ENCODE assay signal across 28 cellular contexts in the genomic region with DNA sequence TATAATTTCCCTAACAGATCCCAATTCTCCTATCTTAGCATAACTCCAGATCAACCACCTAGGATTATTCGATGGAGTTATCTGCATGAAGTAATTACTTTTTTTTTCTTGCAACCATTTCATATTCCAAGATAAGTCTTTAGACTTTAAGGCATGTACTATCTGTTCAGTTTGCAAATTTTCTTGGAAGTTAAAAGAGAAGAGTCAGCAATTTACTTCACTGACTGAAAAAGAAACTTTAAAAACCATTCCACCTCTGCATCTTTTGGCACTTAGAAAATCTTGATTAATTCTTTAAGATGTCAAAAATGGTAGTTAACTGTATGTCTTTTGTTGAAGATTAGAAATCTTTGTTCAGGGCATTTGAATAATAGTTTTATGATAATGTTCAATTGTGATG.
"Had no signal": no experiment of that assay in that cellular context is flagged by ENCODE, and none has a peak within 500 bp of the region (broad histone marks: within the 10 kb centered on the region; RNA-seq: fewer than 3 reads in every experiment).

No MANE protein-coding gene starts in this region.

- H3K4me2 ChIP-seq: hepatocyte had no signal

- H3K27ac ChIP-seq: colonic mucosa, coronary artery, dorsolateral prefrontal cortex, epithelial cell of prostate, esophagus muscularis mucosa, esophagus squamous epithelium, foreskin keratinocyte, gastrocnemius medialis, gastroesophageal sphincter, heart left ventricle, heart right ventricle, hepatocyte had no signal

- FAIRE-seq: endometrium, endothelial cell of umbilical vein, frontal cortex had no signal

- H3K4me1 ChIP-seq: colonic mucosa, esophagus muscularis mucosa, esophagus squamous epithelium, foreskin keratinocyte, gastrocnemius medialis, gastroesophageal sphincter, heart left ventricle, heart right ventricle had no signal

- H3K27me3 ChIP-seq: colonic mucosa, esophagus muscularis mucosa, esophagus squamous epithelium, foreskin keratinocyte, gastrocnemius medialis, gastroesophageal sphincter, heart left ventricle, heart right ventricle, hepatocyte had no signal

- H3K4me3 ChIP-seq: colonic mucosa, coronary artery, dorsolateral prefrontal cortex, esophagus muscularis mucosa, esophagus squamous epithelium, gastrocnemius medialis, gastroesophageal sphincter, heart left ventricle, heart right ventricle, hepatocyte had no signal

- DNase-seq: colonic mucosa; cortex of kidney; dermis blood vessel endothelial cell; dorsolateral prefrontal cortex; effector CD4-positive, alpha-beta T cell; effector CD8-positive, alpha-beta T cell; effector memory CD4-positive, alpha-beta T cell; effector memory CD8-positive, alpha-beta T cell; endodermal cell; erythroblast; esophagus squamous epithelium; foreskin fibroblast; foreskin keratinocyte; foreskin melanocyte; gastrocnemius medialis; glutamatergic neuron; head of caudate nucleus; heart left ventricle; heart right ventricle had no signal

- H3K79me2 ChIP-seq: hepatocyte had no signal

- ATAC-seq: effector memory CD8-positive, alpha-beta T cell; esophagus mucosa; foreskin keratinocyte; gastrocnemius medialis; gastroesophageal sphincter; heart left ventricle; heart right ventricle had no signal

- H3K9me3 ChIP-seq: colonic mucosa, esophagus muscularis mucosa, esophagus squamous epithelium, gastrocnemius medialis, gastroesophageal sphincter, heart left ventricle, heart right ventricle had no signal

- H3K36me3 ChIP-seq: colonic mucosa, esophagus muscularis mucosa, esophagus squamous epithelium, gastrocnemius medialis, gastroesophageal sphincter, heart left ventricle, heart right ventricle had no signal

- H2AFZ ChIP-seq: hepatocyte had no signal
